ENCODE assay signal across 1 cellular context in the genomic region with DNA sequence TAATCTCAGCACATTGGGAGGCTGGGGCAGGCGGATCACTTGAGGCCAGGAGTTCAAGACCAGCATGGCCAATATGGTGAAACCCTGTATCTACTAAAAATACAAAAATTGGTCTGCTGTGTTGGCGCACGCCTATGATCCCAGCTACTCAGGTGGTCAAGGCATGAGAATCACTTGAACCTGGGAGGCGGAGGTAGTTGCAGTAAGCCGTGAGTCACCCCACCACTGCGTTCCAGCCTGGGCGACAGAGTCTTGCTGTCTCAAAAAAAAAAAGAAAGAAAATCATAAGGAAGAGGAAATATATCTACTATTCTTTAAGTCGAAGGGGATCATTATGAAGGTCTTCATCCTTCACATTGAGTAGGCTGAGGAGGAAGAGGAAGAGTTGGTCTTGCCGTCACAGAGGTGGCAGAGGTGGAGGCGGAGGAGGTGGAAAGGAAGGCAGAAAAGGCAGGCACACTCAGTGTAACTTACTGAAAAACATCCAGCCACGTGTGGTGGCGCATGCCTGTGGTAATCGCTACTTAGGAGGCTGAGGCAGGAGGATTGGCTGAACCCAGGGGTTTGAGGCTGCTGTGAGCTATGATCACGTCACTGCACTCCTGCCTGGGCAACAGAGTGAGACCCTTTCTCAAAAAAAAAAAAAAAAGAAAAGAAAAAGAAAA.
TF ChIP-seq lines count a peak whose summit lies in the region.

No MANE protein-coding gene starts in this region.

TF ChIP-seq in WTC11, 78 proteins besides CTCF, POLR2A, EP300 and RAD21 (continued from another document):
- TF ChIP-seq, protein P1, sequence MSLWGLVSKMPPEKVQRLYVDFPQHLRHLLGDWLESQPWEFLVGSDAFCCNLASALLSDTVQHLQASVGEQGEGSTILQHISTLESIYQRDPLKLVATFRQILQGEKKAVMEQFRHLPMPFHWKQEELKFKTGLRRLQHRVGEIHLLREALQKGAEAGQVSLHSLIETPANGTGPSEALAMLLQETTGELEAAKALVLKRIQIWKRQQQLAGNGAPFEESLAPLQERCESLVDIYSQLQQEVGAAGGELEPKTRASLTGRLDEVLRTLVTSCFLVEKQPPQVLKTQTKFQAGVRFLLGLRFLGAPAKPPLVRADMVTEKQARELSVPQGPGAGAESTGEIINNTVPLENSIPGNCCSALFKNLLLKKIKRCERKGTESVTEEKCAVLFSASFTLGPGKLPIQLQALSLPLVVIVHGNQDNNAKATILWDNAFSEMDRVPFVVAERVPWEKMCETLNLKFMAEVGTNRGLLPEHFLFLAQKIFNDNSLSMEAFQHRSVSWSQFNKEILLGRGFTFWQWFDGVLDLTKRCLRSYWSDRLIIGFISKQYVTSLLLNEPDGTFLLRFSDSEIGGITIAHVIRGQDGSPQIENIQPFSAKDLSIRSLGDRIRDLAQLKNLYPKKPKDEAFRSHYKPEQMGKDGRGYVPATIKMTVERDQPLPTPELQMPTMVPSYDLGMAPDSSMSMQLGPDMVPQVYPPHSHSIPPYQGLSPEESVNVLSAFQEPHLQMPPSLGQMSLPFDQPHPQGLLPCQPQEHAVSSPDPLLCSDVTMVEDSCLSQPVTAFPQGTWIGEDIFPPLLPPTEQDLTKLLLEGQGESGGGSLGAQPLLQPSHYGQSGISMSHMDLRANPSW (CRISPR knock-in tag; conservative IDR thresholded peaks at IDR 0.05; ENCODE audit: low read depth): no peak
